ENCODE assay signal across 14 cellular contexts in the genomic region with DNA sequence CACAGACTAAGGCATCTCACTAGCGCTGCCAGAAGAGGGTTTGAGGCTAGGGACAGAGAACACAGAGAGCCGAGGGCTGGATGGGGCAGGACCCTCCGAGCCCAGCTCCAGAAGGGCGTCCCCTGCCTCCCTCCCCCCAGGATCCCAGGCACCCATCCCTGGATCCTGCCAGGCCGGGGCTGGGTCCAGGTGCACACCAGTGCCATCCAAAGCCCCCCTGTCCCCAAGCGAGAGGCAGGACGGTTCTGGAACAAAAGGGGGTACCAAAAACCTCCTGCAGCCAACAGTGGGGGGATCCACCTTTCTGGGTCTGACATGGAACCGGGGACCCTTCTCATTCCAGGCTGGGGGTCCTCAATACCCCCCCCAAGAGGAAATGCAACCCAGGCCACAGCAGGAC. TPM values are rescaled to one million over a fixed set of nuclear protein-coding genes. Genes with fewer than 3 reads are reported as not detected.
A peak's percentile ranks its signal among the peaks of the same experiment; 100 is the strongest.
DNase-seq lines count a peak whose midpoint lies in the region; ATAC-seq and TF ChIP-seq lines count a peak whose summit lies in the region.
"Had no signal": no experiment of that assay in that cellular context is flagged by ENCODE, and none has a peak within 500 bp of the region (broad histone marks: within the 10 kb centered on the region; RNA-seq: fewer than 3 reads in every experiment).

No MANE protein-coding gene starts in this region.

- CTCF ChIA-PET in mammary epithelial cell (lab: Charles Lee; ENCODE audit: low non-redundant PET) = no interaction called here

- H3K79me2 ChIP-seq in OCI-LY1 (ENCODE audit: insufficient read depth, low read length) (peaks cover 3% of the 10 kb centered on the region), mammary epithelial cell (ENCODE audit: insufficient read depth, low read length) (peaks cover 82% of the 10 kb centered on the region)

- H3K9me2 ChIP-seq in OCI-LY1 (ENCODE audit: low read depth, low read length) = no peaks in the 10 kb centered on the region

- TF ChIP-seq CTCF in natural killer cell (IDR thresholded peaks at IDR 0.05) = no peak
- no peak for TF ChIP-seq CTCF in OCI-LY1 (IDR thresholded peaks at IDR 0.05; ENCODE audit: low read length)
- no peak for TF ChIP-seq CTCF in endothelial cell (IDR thresholded peaks at IDR 0.05; ENCODE audit: unreplicated experiment)
- no peak for TF ChIP-seq CTCF in mammary epithelial cell (conservative IDR thresholded peaks at IDR 0.05 in 1 of 2, IDR thresholded peaks at IDR 0.05 in 1 of 2; ENCODE audit: extremely low read depth in 1 of 2, insufficient read depth in 1 of 2, low read depth in 1 of 2, low read length in 2 of 2)

- no peaks in the 10 kb centered on the region for H3K36me3 Mint-ChIP-seq in natural killer cell
- no peaks in the 10 kb centered on the region for H3K36me3 Mint-ChIP-seq in natural killer cell treated with Interleukin-12 subunit alpha and Interleukin-12 subunit beta and Interleukin-15 and Interleukin-18, amount 100 ng/mL, for 72 hours
- peaks cover 5% of the 10 kb centered on the region for H3K36me3 Mint-ChIP-seq in endothelial cell (ENCODE audit: low read depth, unreplicated experiment)

- H3K9me3 ChIP-seq in OCI-LY1 (ENCODE audit: low read length) (no peaks in the 10 kb centered on the region), thymus (ENCODE audit: control insufficient read depth) (no peaks in the 10 kb centered on the region), mammary epithelial cell (replicated peaks; ENCODE audit: insufficient read depth, low read length) (no peaks in the 10 kb centered on the region)
- H3K9me3 ChIP-seq: left ventricle myocardium inferior, upper lobe of right lung had no signal

- H3K4me1 Mint-ChIP-seq in natural killer cell = peaks cover 17 to 42% of the 10 kb centered on the region in 2 donors
- H3K4me1 Mint-ChIP-seq in natural killer cell treated with Interleukin-12 subunit alpha and Interleukin-12 subunit beta and Interleukin-15 and Interleukin-18, amount 100 ng/mL, for 72 hours (ENCODE audit: low read depth in 2 of 2) = peaks cover 20 to 31% of the 10 kb centered on the region in 2 donors
- H3K4me1 Mint-ChIP-seq in endothelial cell (ENCODE audit: unreplicated experiment) = peaks cover 4% of the 10 kb centered on the region

- H3K9ac ChIP-seq in OCI-LY1 (ENCODE audit: low read length) (peak overlapping the region; percentile 23; the same call in 1 of the 2 replicates), mammary epithelial cell (ENCODE audit: insufficient read depth, low read length) (no peak overlapping the region)

- ATAC-seq in natural killer cell = no peak
- no peak for ATAC-seq in natural killer cell treated with Interleukin-12 subunit alpha and Interleukin-12 subunit beta and Interleukin-15 and Interleukin-18, amount 100 ng/mL, for 72 hours

- dilution Hi-C loops in mammary epithelial cell (cut with HindIII; ENCODE audit: low sequenced_read_pairs) = no loop called here

- H3K4me1 ChIP-seq in OCI-LY1 (ENCODE audit: insufficient read depth, low read length, severe bottlenecking) (peaks cover 60% of the 10 kb centered on the region), thymus (ENCODE audit: control insufficient read depth, insufficient read depth, low read length) (peaks cover 61% of the 10 kb centered on the region), mammary epithelial cell (ENCODE audit: insufficient read depth, low read length) (peaks cover 48% of the 10 kb centered on the region)

- H2AFZ ChIP-seq in OCI-LY1 (ENCODE audit: low read length) (no peak overlapping the region), mammary epithelial cell (ENCODE audit: low read depth, low read length) (no peak overlapping the region)

- H3K27ac ChIP-seq in OCI-LY1 (ENCODE audit: low read depth, low read length, poor library complexity, severe bottlenecking) = peak overlapping the region; percentile 11
- peak overlapping the region; percentile 88 for H3K27ac ChIP-seq in thymus (ENCODE audit: low read depth)
- H3K27ac ChIP-seq in mammary epithelial cell (ENCODE audit: insufficient read depth, low read depth, low read length) = no peak overlapping the region
- H3K27ac ChIP-seq: cardiac muscle cell, upper lobe of right lung had no signal

- no peaks in the 10 kb centered on the region for H3F3A ChIP-seq in OCI-LY1 (ENCODE audit: insufficient read depth, low read length)

- in situ Hi-C loops in mammary epithelial cell (cut with MboI; ENCODE audit: low sequenced_read_pairs in 2 of 2) = no loop called here

- H3K36me3 ChIP-seq in OCI-LY1 (ENCODE audit: insufficient read depth, low read length) (no peaks in the 10 kb centered on the region), thymus (ENCODE audit: control insufficient read depth, insufficient read depth) (no peaks in the 10 kb centered on the region), mammary epithelial cell (ENCODE audit: insufficient read depth, low read length) (no peaks in the 10 kb centered on the region)
- H3K36me3 ChIP-seq: cardiac muscle cell, left ventricle myocardium inferior, upper lobe of right lung had no signal

- DNase-seq in natural killer cell = no peak
- no peak for DNase-seq in natural killer cell treated with Interleukin-12 subunit alpha and Interleukin-12 subunit beta and Interleukin-15 and Interleukin-18, amount 100 ng/mL, for 72 hours (ENCODE audit: low spot score)
- peak; percentile 8 for DNase-seq in endothelial cell (ENCODE audit: low spot score)
- DNase-seq in mammary epithelial cell = no peak
- no peak for DNase-seq in epidermal melanocyte (ENCODE audit: insufficient read length, low spot score)
- DNase-seq in activated gamma-delta T cell (lab: John Stamatoyannopoulos, UW) = no peak
- DNase-seq: NCI-H345 had no signal

- no peaks in the 10 kb centered on the region for H3K27me3 ChIP-seq in OCI-LY1 (ENCODE audit: insufficient read depth, low read length)
- no peaks in the 10 kb centered on the region for H3K27me3 ChIP-seq in thymus (ENCODE audit: control insufficient read depth, insufficient read depth)
- H3K27me3 ChIP-seq in mammary epithelial cell (ENCODE audit: insufficient read depth, low read length) = no peaks in the 10 kb centered on the region
- H3K27me3 ChIP-seq: cardiac muscle cell, upper lobe of right lung had no signal

- H3K4me3 ChIP-seq in OCI-LY1 (ENCODE audit: low read depth, low read length, poor library complexity, severe bottlenecking) (no peak overlapping the region), thymus (ENCODE audit: low read length) (peak overlapping the region; percentile 71), mammary epithelial cell (replicated peaks in 1 of 3; ENCODE audit: insufficient read depth in 1 of 3, low read depth in 2 of 3, low read length in 3 of 3) (no peak overlapping the region)
- H3K4me3 ChIP-seq: cardiac muscle cell, left ventricle myocardium inferior, upper lobe of right lung had no signal

- intact Hi-C loops in natural killer cell (cut with micrococcal nuclease) (no loop called here), mammary epithelial cell (cut with micrococcal nuclease) (no loop called here)

- H3K4me2 ChIP-seq in OCI-LY1 (ENCODE audit: low read length) (no peak overlapping the region; the same call in 1 of the 2 replicates), mammary epithelial cell (ENCODE audit: insufficient read depth, low read depth, low read length) (no peak overlapping the region)

- no peaks in the 10 kb centered on the region for H4K20me1 ChIP-seq in OCI-LY1 (ENCODE audit: insufficient read depth, low read length)
- H4K20me1 ChIP-seq in mammary epithelial cell (ENCODE audit: insufficient read depth, low read length) = peaks cover 7% of the 10 kb centered on the region

- no TSS peak for BruUV-seq in mammary epithelial cell (replicated peaks; lab: Mats Ljungman, UMichigan)

- 64% methylated on average over 8 of the region's 8 CpGs for WGBS in thymus
- WGBS in mammary epithelial cell (ENCODE audit: low coverage, missing lambda C conversion rate) = no CpG with 5 or more reads among the region's 8 CpGs

- H3K27me3 Mint-ChIP-seq in natural killer cell (ENCODE audit: low read depth in 2 of 2) = no peaks in the 10 kb centered on the region
- H3K27me3 Mint-ChIP-seq in natural killer cell treated with Interleukin-12 subunit alpha and Interleukin-12 subunit beta and Interleukin-15 and Interleukin-18, amount 100 ng/mL, for 72 hours = no peaks in the 10 kb centered on the region
- peaks cover 27% of the 10 kb centered on the region for H3K27me3 Mint-ChIP-seq in endothelial cell (ENCODE audit: unreplicated experiment)

- peak overlapping the region in 1 of 2 donors; percentile 79 for H3K27ac Mint-ChIP-seq in natural killer cell
- no peak overlapping the region for H3K27ac Mint-ChIP-seq in natural killer cell treated with Interleukin-12 subunit alpha and Interleukin-12 subunit beta and Interleukin-15 and Interleukin-18, amount 100 ng/mL, for 72 hours
- no peak overlapping the region for H3K27ac Mint-ChIP-seq in endothelial cell (ENCODE audit: unreplicated experiment)

- peak overlapping the region; percentile 76 for H3K4me3 Mint-ChIP-seq in natural killer cell
- no peak overlapping the region for H3K4me3 Mint-ChIP-seq in natural killer cell treated with Interleukin-12 subunit alpha and Interleukin-12 subunit beta and Interleukin-15 and Interleukin-18, amount 100 ng/mL, for 72 hours
- no peak overlapping the region for H3K4me3 Mint-ChIP-seq in endothelial cell (ENCODE audit: unreplicated experiment)

- H3K9me3 Mint-ChIP-seq in natural killer cell = no peaks in the 10 kb centered on the region
- H3K9me3 Mint-ChIP-seq in natural killer cell treated with Interleukin-12 subunit alpha and Interleukin-12 subunit beta and Interleukin-15 and Interleukin-18, amount 100 ng/mL, for 72 hours = no peaks in the 10 kb centered on the region
- H3K9me3 Mint-ChIP-seq in endothelial cell (ENCODE audit: unreplicated experiment) = no peaks in the 10 kb centered on the region
- H3K9me3 Mint-ChIP-seq: activated naive CD4-positive, alpha-beta T cell treated with anti-CD3 and anti-CD28 coated beads, Interleukin-2, amount 50 U/mL, for 72 hours; neural crest cell had no signal

RNA-seq across cellular contexts. Expression of a gene that starts 4.4 kb away (rescaled TPM):
- 10 to 100 TPM; 90.7 to 91.7 (median 91.5) TPM for total RNA-seq in natural killer cell
- total RNA-seq in natural killer cell treated with Interleukin-12 subunit alpha and Interleukin-12 subunit beta and Interleukin-15 and Interleukin-18, amount 100 ng/mL, for 72 hours = 100 to 1,000 TPM in 1 of 2 donors, 10 to 100 TPM in 1; 69.1 to 103 TPM
- 48.1 TPM for total RNA-seq in endothelial cell (ENCODE audit: unreplicated experiment)
- polyA plus RNA-seq in thymus = 28.7 TPM
- 10 to 100 TPM; 11.3 to 41.0 TPM for total RNA-seq in mammary epithelial cell
- 22.4 TPM for polyA plus RNA-seq in mammary epithelial cell
- 29.8 TPM for polyA minus RNA-seq in mammary epithelial cell

RNA-seq across cellular contexts. Expression of a gene that starts 10.7 kb away (rescaled TPM):
- total RNA-seq in natural killer cell = 10 to 100 TPM; 29.1 to 38.4 (median 34.8) TPM
- total RNA-seq in natural killer cell treated with Interleukin-12 subunit alpha and Interleukin-12 subunit beta and Interleukin-15 and Interleukin-18, amount 100 ng/mL, for 72 hours = 10 to 100 TPM; 18.0 to 49.8 TPM
- 19.9 TPM for total RNA-seq in endothelial cell (ENCODE audit: unreplicated experiment)
- 8.4 TPM for polyA plus RNA-seq in thymus
- total RNA-seq in mammary epithelial cell = 10 to 100 TPM; 13.7 to 56.2 TPM
- 11.9 TPM for polyA plus RNA-seq in mammary epithelial cell
- polyA minus RNA-seq in mammary epithelial cell = 11.0 TPM

RNA-seq across cellular contexts. Expression of a gene that starts 32.6 kb away (rescaled TPM):
- 100 to 1,000 TPM; 554 to 652 (median 608) TPM for total RNA-seq in natural killer cell
- total RNA-seq in natural killer cell treated with Interleukin-12 subunit alpha and Interleukin-12 subunit beta and Interleukin-15 and Interleukin-18, amount 100 ng/mL, for 72 hours = 100 to 1,000 TPM; 127 to 132 TPM
- 283 TPM for total RNA-seq in endothelial cell (ENCODE audit: unreplicated experiment)
- polyA plus RNA-seq in thymus = 90.4 TPM
- 10 to 100 TPM; 46.2 to 61.5 TPM for total RNA-seq in mammary epithelial cell
- polyA plus RNA-seq in mammary epithelial cell = 56.8 TPM
- polyA minus RNA-seq in mammary epithelial cell = 7.2 TPM

RNA-seq across cellular contexts. Expression of a gene that starts 40.7 kb away (rescaled TPM):
- total RNA-seq in natural killer cell = 10 to 100 TPM in 2 of 3 donors, 1 to 10 TPM in 1; 5.3 to 11.5 (median 11.2) TPM
- 1 to 10 TPM; 2.3 to 2.8 TPM for total RNA-seq in natural killer cell treated with Interleukin-12 subunit alpha and Interleukin-12 subunit beta and Interleukin-15 and Interleukin-18, amount 100 ng/mL, for 72 hours
- total RNA-seq in endothelial cell (ENCODE audit: unreplicated experiment) = 0.69 TPM
- 3.6 TPM for polyA plus RNA-seq in thymus
- 1 to 10 TPM; 1.0 to 2.7 TPM for total RNA-seq in mammary epithelial cell
- polyA plus RNA-seq in mammary epithelial cell = 5.3 TPM
- 10.5 TPM for polyA minus RNA-seq in mammary epithelial cell

RNA-seq across cellular contexts. Expression of a gene that starts 52.5 kb away (rescaled TPM):
- total RNA-seq in natural killer cell = 10 to 100 TPM; 13.0 to 20.9 (median 13.1) TPM
- total RNA-seq in natural killer cell treated with Interleukin-12 subunit alpha and Interleukin-12 subunit beta and Interleukin-15 and Interleukin-18, amount 100 ng/mL, for 72 hours = 10 to 100 TPM in 1 of 2 donors, 1 to 10 TPM in 1; 7.5 to 13.3 TPM
- 10.5 TPM for total RNA-seq in endothelial cell (ENCODE audit: unreplicated experiment)
- polyA plus RNA-seq in thymus = 4.5 TPM
- 1 to 10 TPM; 3.5 to 7.3 TPM for total RNA-seq in mammary epithelial cell
- 1.7 TPM for polyA plus RNA-seq in mammary epithelial cell
- not detected for polyA minus RNA-seq in mammary epithelial cell
